ENCODE assay signal across 11 cellular contexts in the genomic region with DNA sequence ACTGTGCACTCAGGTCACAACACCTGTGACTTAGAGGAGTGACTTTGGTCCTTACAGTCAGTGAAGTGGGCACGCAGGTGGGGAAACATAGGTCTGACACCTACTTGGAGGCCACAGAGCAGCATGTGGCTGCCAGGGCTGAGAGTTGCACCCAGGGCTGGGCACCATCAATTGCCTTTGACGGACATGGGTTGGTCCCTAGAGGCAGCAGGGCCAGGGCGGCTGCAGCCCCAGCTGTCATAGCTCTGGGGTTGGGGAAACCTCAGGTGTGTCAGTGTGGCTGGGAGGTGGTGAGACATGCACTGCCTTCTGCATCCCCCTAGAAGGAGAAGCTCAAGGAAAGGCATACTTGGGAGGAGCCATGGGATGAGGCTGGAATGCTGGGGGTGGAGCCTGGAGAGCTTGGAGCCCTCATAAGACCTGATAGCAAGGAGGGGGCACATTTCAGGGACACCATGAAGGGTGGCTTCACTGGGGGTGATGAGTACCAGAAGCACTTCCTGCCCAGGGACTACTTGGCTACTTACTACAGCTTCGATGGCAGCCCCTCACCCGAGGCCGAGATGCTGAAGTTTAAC. TPM values are rescaled to one million over a fixed set of nuclear protein-coding genes. Genes with fewer than 3 reads are reported as not detected.
A peak's percentile ranks its signal among the peaks of the same experiment; 100 is the strongest.
DNase-seq lines count a peak whose midpoint lies in the region; ATAC-seq, FAIRE-seq and TF ChIP-seq lines count a peak whose summit lies in the region.
"Had no signal": no experiment of that assay in that cellular context is flagged by ENCODE, and none has a peak within 500 bp of the region (broad histone marks: within the 10 kb centered on the region; RNA-seq: fewer than 3 reads in every experiment).

A gene (plus strand): TSS at position 440 of the 578 bp plus-strand sequence. CDS start 16 bp downstream, at position 456.

- no peak for FAIRE-seq in small intestine (lab: Jason Lieb, UNC)

- no peaks in the 10 kb centered on the region for H3K79me1 ChIP-seq in trophoblast cell (ENCODE audit: low read length)

- H3K18ac ChIP-seq in trophoblast cell (ENCODE audit: low read length) = no peak within 1 kb of the TSS

- H3K27me3 ChIP-seq in esophagus (ENCODE audit: control insufficient read depth in 1 of 2, insufficient read depth in 2 of 2, low read length in 2 of 2) = no peaks in the 10 kb centered on the region
- no peaks in the 10 kb centered on the region for H3K27me3 ChIP-seq in lower lobe of right lung (ENCODE audit: low read depth)
- H3K27me3 ChIP-seq in small intestine (ENCODE audit: control insufficient read depth in 2 of 2, insufficient read depth in 2 of 2, low read length in 2 of 2) = no peaks in the 10 kb centered on the region
- H3K27me3 ChIP-seq in trophoblast cell (ENCODE audit: insufficient read depth, low read length) = no peaks in the 10 kb centered on the region

- no peak within 1 kb of the TSS for H2AK5ac ChIP-seq in trophoblast cell (ENCODE audit: low read length)

- intact Hi-C loops in lower lobe of right lung (cut with DNase I) = no loop called here

- peak within 1 kb of the TSS; percentile 0 to 36 for H3K4me3 ChIP-seq in esophagus (ENCODE audit: low read depth in 1 of 2, low read length in 2 of 2)
- peak within 1 kb of the TSS; percentile 63 for H3K4me3 ChIP-seq in lower lobe of right lung
- no peak within 1 kb of the TSS for H3K4me3 ChIP-seq in small intestine (ENCODE audit: low read depth in 1 of 2, low read length in 2 of 2)
- H3K4me3 ChIP-seq in trophoblast cell (ENCODE audit: low read depth, low read length) = no peak within 1 kb of the TSS

- peaks cover 11% of the 10 kb centered on the region for H3K27me3 Mint-ChIP-seq in HFFc6 (ENCODE audit: insufficient read depth)
- H3K27me3 Mint-ChIP-seq: IgD-negative memory B cell had no signal

- H3K36me3 ChIP-seq in esophagus (ENCODE audit: control insufficient read depth in 2 of 2, insufficient read depth in 2 of 2, low read length in 1 of 2) = no peaks in the 10 kb centered on the region
- H3K36me3 ChIP-seq in lower lobe of right lung = peaks cover 8% of the 10 kb centered on the region
- no peaks in the 10 kb centered on the region for H3K36me3 ChIP-seq in small intestine (ENCODE audit: control insufficient read depth in 2 of 2, insufficient read depth in 2 of 2, low read length in 2 of 2)
- no peaks in the 10 kb centered on the region for H3K36me3 ChIP-seq in trophoblast cell (ENCODE audit: control insufficient read depth in 1 of 2, insufficient read depth in 2 of 2, low read length in 2 of 2)

- H3K4me1 ChIP-seq in esophagus (ENCODE audit: control insufficient read depth in 2 of 2, insufficient read depth in 2 of 2, low read length in 1 of 2) (peaks cover 5% of the 10 kb centered on the region in 2 donors), lower lobe of right lung (peaks cover 43% of the 10 kb centered on the region), small intestine (ENCODE audit: control insufficient read depth in 2 of 2, insufficient read depth in 1 of 2, low read depth in 1 of 2, low read length in 1 of 2) (peaks cover 10 to 18% of the 10 kb centered on the region in 2 donors), trophoblast cell (ENCODE audit: control insufficient read depth in 1 of 2, insufficient read depth in 2 of 2, low read length in 2 of 2) (peaks cover 0 to 3% of the 10 kb centered on the region in 2 experiments)

- peak; percentile 47 to 50 for ATAC-seq in lower lobe of right lung

- no peak within 1 kb of the TSS for H2BK120ac ChIP-seq in trophoblast cell (ENCODE audit: insufficient read depth, low read length, poor library complexity)

- no peak within 1 kb of the TSS for H4K91ac ChIP-seq in trophoblast cell (ENCODE audit: low read depth, low read length)

- H3K36me3 Mint-ChIP-seq in HFFc6 (ENCODE audit: low read depth) = no peaks in the 10 kb centered on the region; the same call in 1 of the 2 replicates
- H3K36me3 Mint-ChIP-seq: IgD-negative memory B cell had no signal

- TF ChIP-seq CTCF in HFFc6 (IDR thresholded peaks at IDR 0.05) = no peak
- no peak for TF ChIP-seq CTCF in lower lobe of right lung (IDR thresholded peaks at IDR 0.05)

- H3K4ac ChIP-seq in trophoblast cell (ENCODE audit: low read depth, low read length) = no peak within 1 kb of the TSS

- H4K8ac ChIP-seq in trophoblast cell (ENCODE audit: low read depth, low read length) = no peak within 1 kb of the TSS

- peak within 1 kb of the TSS; percentile 11 for H3K4me3 Mint-ChIP-seq in HFFc6
- H3K4me3 Mint-ChIP-seq: IgD-negative memory B cell had no signal

- no peak for DNase-seq in HFFc6
- no peak for DNase-seq in lower lobe of right lung
- no peak for DNase-seq in small intestine
- DNase-seq in activated CD8-positive, alpha-beta memory T cell treated with anti-CD3 and anti-CD28 coated beads for 24 hours = no peak
- DNase-seq in trophoblast cell = no peak
- DNase-seq in RPMI8226 = no peak
- DNase-seq in NOMO-1 treated with dmso at 0.1 percent for 144 hours (lab: John Stamatoyannopoulos, UW; ENCODE audit: unreplicated experiment) = no peak
- DNase-seq: NCI-H1930, T-helper 9 cell had no signal

- no peak within 1 kb of the TSS for H3K4me2 ChIP-seq in trophoblast cell (ENCODE audit: low read length)

- H3K14ac ChIP-seq in trophoblast cell (ENCODE audit: low read length) = no peak within 1 kb of the TSS

- H3K79me2 ChIP-seq in trophoblast cell (ENCODE audit: control insufficient read depth, insufficient read depth, low read length, poor library complexity) = no peaks in the 10 kb centered on the region

- no peaks in the 10 kb centered on the region for H3K9me3 Mint-ChIP-seq in HFFc6

- no peak within 1 kb of the TSS for H4K12ac ChIP-seq in trophoblast cell (ENCODE audit: low read depth, low read length)

- no peak within 1 kb of the TSS for H2BK5ac ChIP-seq in trophoblast cell (ENCODE audit: low read depth, low read length, poor library complexity)

- H3K27ac ChIP-seq in esophagus (ENCODE audit: low read depth in 2 of 2, low read length in 1 of 2) (peak within 1 kb of the TSS; percentile 65 to 78), lower lobe of right lung (peak within 1 kb of the TSS; percentile 83), small intestine (ENCODE audit: low read depth in 1 of 2, low read length in 1 of 2) (peak within 1 kb of the TSS; percentile 65 to 83), trophoblast cell (ENCODE audit: low read depth, low read length) (no peak within 1 kb of the TSS)

- H3K9ac ChIP-seq in trophoblast cell (ENCODE audit: low read length) = no peak within 1 kb of the TSS

- no peak within 1 kb of the TSS for H3K23ac ChIP-seq in trophoblast cell (ENCODE audit: low read length)

- H3K9me3 ChIP-seq in esophagus (ENCODE audit: control insufficient read depth in 2 of 2, insufficient read depth in 1 of 2, low read depth in 1 of 2, low read length in 1 of 2) = peaks cover 0 to 1% of the 10 kb centered on the region in 2 donors
- H3K9me3 ChIP-seq in lower lobe of right lung = no peaks in the 10 kb centered on the region
- H3K9me3 ChIP-seq in small intestine (ENCODE audit: control insufficient read depth, low read depth) = no peaks in the 10 kb centered on the region
- peaks cover 7% of the 10 kb centered on the region for H3K9me3 ChIP-seq in trophoblast cell (ENCODE audit: insufficient read depth, low read depth, low read length)

- H2AFZ ChIP-seq in trophoblast cell (ENCODE audit: insufficient read depth, low read length, poor library complexity) = no peak within 1 kb of the TSS

- peaks cover 17% of the 10 kb centered on the region for H3K4me1 Mint-ChIP-seq in HFFc6 (ENCODE audit: low read depth)
- H3K4me1 Mint-ChIP-seq: IgD-negative memory B cell had no signal

- WGBS in esophagus, 2 donors = 65 to 66% methylated on average over 6 of the region's 6 CpGs
- 47 to 66% (median 60%) methylated on average over 6 of the region's 6 CpGs for WGBS in small intestine, 3 donors
- no CpG with 5 or more reads among the region's 6 CpGs for WGBS in trophoblast cell (ENCODE audit: extremely low coverage, insufficient coverage, insufficient read length)

- no peak within 1 kb of the TSS for H2BK12ac ChIP-seq in trophoblast cell (ENCODE audit: low read length)

- H3K27ac Mint-ChIP-seq in HFFc6 = peak within 1 kb of the TSS; percentile 57
- H3K27ac Mint-ChIP-seq: IgD-negative memory B cell had no signal

RNA-seq across cellular contexts. Expression of the gene that starts here (rescaled TPM):
- total RNA-seq in HFFc6 (2021; fragmentation: NEBNext Ultra II Directional; extraction: Animal tissue kit (Norgen Biotek cat#: 25700)) = not detected
- polyA plus RNA-seq in esophagus = 1 to 10 TPM; 2.4 to 4.5 TPM
- total RNA-seq in lower lobe of right lung = 249 TPM
- polyA plus RNA-seq in small intestine = 1 to 10 TPM; 1.1 to 6.1 (median 1.9) TPM
- 0.33 and 0.38 TPM in 2 replicates for polyA plus RNA-seq in trophoblast cell (2013)
- polyA plus RNA-seq: IgD-negative memory B cell had no signal

Comparison
In these comparisons a context has a peak if more than half of its experiments do, and no peak if none do; other contexts are left out.
1. RNA of the gene that starts here (total RNA-seq): 249 TPM in lower lobe of right lung (single experiment); not detected in HFFc6; every median in the first group is over 100 times any median in the second.
2. H3K4me3 ChIP-seq: peak in esophagus (2 of 2) and lower lobe of right lung (single experiment); none in small intestine (0 of 2) and trophoblast cell (single experiment).